Comparison of ENCODE assay signal across 1 cellular context in the genomic region with DNA sequence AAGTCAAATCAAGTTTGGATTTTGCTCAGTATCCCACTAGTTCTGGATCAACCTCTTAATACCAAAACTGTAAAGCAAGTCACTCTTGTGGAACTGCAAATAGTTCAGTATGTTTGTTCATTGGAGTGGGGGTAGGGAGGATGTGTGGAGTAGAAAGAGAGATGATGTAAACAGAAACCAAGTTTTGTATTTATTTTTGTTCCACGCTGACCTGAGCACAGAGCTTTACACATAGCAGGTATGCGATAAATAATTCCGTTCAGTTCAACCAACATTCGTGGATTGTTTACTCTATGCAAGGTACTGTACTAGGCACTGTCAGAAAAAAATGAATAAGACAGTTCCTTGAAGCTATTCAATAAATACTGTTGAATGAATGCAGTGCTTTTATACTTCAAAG.
TF ChIP-seq lines count a peak whose summit lies in the region.

No MANE protein-coding gene starts in this region.

TF ChIP-seq in endothelial cell of umbilical vein, 7 proteins besides CTCF, POLR2A, EP300 and RAD21:
- TF ChIP-seq JUN (IDR thresholded peaks at IDR 0.05; ENCODE audit: borderline replicate concordance, insufficient read depth, insufficient read length, low read depth), result no peak
- no peak for TF ChIP-seq EZH2 (IDR thresholded peaks at IDR 0.05; ENCODE audit: borderline replicate concordance, low read depth, low read length, severe bottlenecking)
- TF ChIP-seq, protein P1, sequence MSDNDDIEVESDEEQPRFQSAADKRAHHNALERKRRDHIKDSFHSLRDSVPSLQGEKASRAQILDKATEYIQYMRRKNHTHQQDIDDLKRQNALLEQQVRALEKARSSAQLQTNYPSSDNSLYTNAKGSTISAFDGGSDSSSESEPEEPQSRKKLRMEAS (IDR thresholded peaks at IDR 0.05; ENCODE audit: insufficient read depth, insufficient read length), result no peak
- TF ChIP-seq POLR2AphosphoS5 (IDR thresholded peaks at IDR 0.05; ENCODE audit: insufficient read depth, low read depth, low read length), result no peak
- TF ChIP-seq FOS (IDR thresholded peaks at IDR 0.05; ENCODE audit: borderline replicate concordance, insufficient read depth, low read length), result no peak
- TF ChIP-seq MYC (IDR thresholded peaks at IDR 0.05; ENCODE audit: low read depth, low read length), result no peak
- no peak for TF ChIP-seq GATA2 (IDR thresholded peaks at IDR 0.05; ENCODE audit: insufficient read depth, insufficient read length, low read depth, low read length)
